10 cellular contexts compared by ENCODE assay signal in genomic region chr9:96214639-96215038, GRCh38.
DNase-seq lines count a peak whose midpoint lies in the region; ATAC-seq and TF ChIP-seq lines count a peak whose summit lies in the region.
"Had no signal": no experiment of that assay in that cellular context is flagged by ENCODE, and none has a peak within 500 bp of the region (broad histone marks: within the 10 kb centered on the region; RNA-seq: fewer than 3 reads in every experiment).

No MANE protein-coding gene starts in this region.

- H3K36me3 Mint-ChIP-seq in WTC11, result peaks cover 5% of the 10 kb centered on the region
- no peaks in the 10 kb centered on the region for H3K36me3 Mint-ChIP-seq in nephron (ENCODE audit: low read depth)
- H3K36me3 Mint-ChIP-seq in chondrocyte (ENCODE audit: low read depth), result no peaks in the 10 kb centered on the region
- H3K36me3 Mint-ChIP-seq: CD8-positive, alpha-beta memory T cell had no signal

- H3K4me3 Mint-ChIP-seq in WTC11, result no peak overlapping the region
- no peak overlapping the region for H3K4me3 Mint-ChIP-seq in nephron
- no peak overlapping the region for H3K4me3 Mint-ChIP-seq in chondrocyte (ENCODE audit: unreplicated experiment)
- H3K4me3 Mint-ChIP-seq: CD8-positive, alpha-beta memory T cell had no signal

- H3K18ac ChIP-seq in IMR-90 (ENCODE audit: low read depth, low read length), result no peak overlapping the region

- H4K20me1 ChIP-seq in IMR-90 (ENCODE audit: insufficient read depth, low read length), result no peaks in the 10 kb centered on the region
- H4K20me1 ChIP-seq: BLaER1 had no signal

- TF ChIP-seq CTCF in IMR-90 (conservative IDR thresholded peaks at IDR 0.05; ENCODE audit: low read depth, low read length) (no peak), WTC11 (IDR thresholded peaks at IDR 0.05) (no peak), nephron (IDR thresholded peaks at IDR 0.05; ENCODE audit: unreplicated experiment in 3 of 3) (no peak), BE2C (IDR thresholded peaks at IDR 0.05; ENCODE audit: low read depth, low read length) (no peak), chondrocyte (IDR thresholded peaks at IDR 0.05) (no peak)

- 80% methylated on average over 1 of the region's 5 CpGs; no CpG with 5 or more reads in 1 of the 2 experiments for WGBS in IMR-90 (ENCODE audit: extremely low coverage in 2 of 2, insufficient read length in 1 of 2), 2 experiments

- in situ Hi-C loops in IMR-90 (cut with MboI; ENCODE audit: low sequenced_read_pairs), result loop anchor here (10.0 to 25.0 kb wide), 3 partner anchors 477 to 1550 kb away; no protein-coding TSS in a partner anchor

- H3K23ac ChIP-seq in IMR-90 (ENCODE audit: low read depth, low read length), result no peak overlapping the region

- no peak overlapping the region for H4K8ac ChIP-seq in IMR-90 (ENCODE audit: low read depth in 2 of 2, low read length in 2 of 2)

- H4K5ac ChIP-seq in IMR-90 (ENCODE audit: low read depth, low read length), result no peak overlapping the region

- H3K27me3 ChIP-seq in IMR-90 (ENCODE audit: control insufficient read depth, insufficient read depth, low read length) (peaks cover 38% of the 10 kb centered on the region), BE2C (no peaks in the 10 kb centered on the region)

- no peak overlapping the region for H3K14ac ChIP-seq in IMR-90 (replicated peaks; ENCODE audit: low read depth, low read length)

- H3K27me3 Mint-ChIP-seq in WTC11 (ENCODE audit: low read depth) (peaks cover 22% of the 10 kb centered on the region), nephron (ENCODE audit: low read depth) (peaks cover 26% of the 10 kb centered on the region), chondrocyte (ENCODE audit: low read depth) (peaks cover 22% of the 10 kb centered on the region)

- H3K9me3 ChIP-seq in IMR-90 (ENCODE audit: control insufficient read depth, insufficient read depth, low read length) (no peaks in the 10 kb centered on the region), BE2C (no peaks in the 10 kb centered on the region)
- H3K9me3 ChIP-seq: Caco-2 had no signal

- dilution Hi-C loops in IMR-90 (cut with HindIII; ENCODE audit: low sequenced_read_pairs, unreplicated experiment), result no loop called here

- no peak overlapping the region for H3K9ac ChIP-seq in IMR-90 (ENCODE audit: low read depth, low read length)
- H3K9ac ChIP-seq: BLaER1 had no signal

- TF ChIP-seq POLR2A in IMR-90 (IDR thresholded peaks at IDR 0.05; ENCODE audit: low read depth, low read length), result no peak

- no peak for TF ChIP-seq RAD21 in IMR-90 (IDR thresholded peaks at IDR 0.05; ENCODE audit: low read length)

- H3K27ac ChIP-seq in IMR-90 (ENCODE audit: insufficient read depth, low read length), result no peak overlapping the region
- H3K27ac ChIP-seq: BLaER1 had no signal

- H3K27ac Mint-ChIP-seq in WTC11 (no peak overlapping the region), nephron (peak overlapping the region in 2 of 3 experiments; percentile 9), chondrocyte (ENCODE audit: unreplicated experiment) (no peak overlapping the region)
- H3K27ac Mint-ChIP-seq: CD8-positive, alpha-beta memory T cell had no signal

- H4K91ac ChIP-seq in IMR-90 (ENCODE audit: insufficient read depth, low read depth, low read length), result no peak overlapping the region

- H2AK5ac ChIP-seq in IMR-90 (ENCODE audit: low read depth, low read length), result no peak overlapping the region

- POLR2A ChIA-PET in IMR-90 (lab: Charles Lee; ENCODE audit: unreplicated experiment), result no interaction called here
- POLR2A ChIA-PET in WTC11 (lab: Charles Lee), result no interaction called here

- no peaks in the 10 kb centered on the region for H3K9me1 ChIP-seq in IMR-90 (ENCODE audit: insufficient read depth, low read length)

- DNase-seq in IMR-90, result no peak
- no peak for DNase-seq in WTC11 (ENCODE audit: low spot score)
- no peak for DNase-seq in BE2C
- no peak for DNase-seq in chondrocyte (ENCODE audit: low spot score)
- DNase-seq: Caco-2; CD8-positive, alpha-beta memory T cell had no signal

- H3K4me1 Mint-ChIP-seq in WTC11, result peaks cover 18% of the 10 kb centered on the region
- H3K4me1 Mint-ChIP-seq in nephron, result peaks cover 36% of the 10 kb centered on the region
- peaks cover 18% of the 10 kb centered on the region for H3K4me1 Mint-ChIP-seq in chondrocyte (ENCODE audit: low read depth)

- no peak overlapping the region for H2AK9ac ChIP-seq in IMR-90 (replicated peaks; ENCODE audit: low read depth, low read length, poor library complexity)

- CTCF ChIA-PET in IMR-90 (lab: Yijun Ruan, JAX) (interaction anchor here (1.2 kb wide), 1 partner anchor 18 kb away, joined by 3 read pairs; no protein-coding TSS in a partner anchor), WTC11 (lab: Charles Lee) (interaction anchor here (1.2 to 2.4 kb wide), 6 partner anchors 18 to 488 kb away, joined by 4 to 9 read pairs (median 5); no protein-coding TSS in a partner anchor)

- peaks cover 2% of the 10 kb centered on the region; the same call in 1 of the 2 replicates for H3K4me1 ChIP-seq in IMR-90 (ENCODE audit: control insufficient read depth, insufficient read depth, low read length)
- peaks cover 12% of the 10 kb centered on the region for H3K4me1 ChIP-seq in BE2C

- intact Hi-C loops in IMR-90 (cut with micrococcal nuclease), result loop anchor here (5.0 to 10.0 kb wide), 6 partner anchors 190 to 1082 kb away; partner anchors contain the start of genes ERCC6L2 and FANCC

- H3K4me2 ChIP-seq in IMR-90 (ENCODE audit: low read depth, low read length), result no peak overlapping the region
- H3K4me2 ChIP-seq: BLaER1 had no signal

- no peak overlapping the region for H2BK20ac ChIP-seq in IMR-90 (ENCODE audit: low read depth, low read length)

- H2BK5ac ChIP-seq in IMR-90 (ENCODE audit: low read depth, low read length, poor library complexity, severe bottlenecking), result no peak overlapping the region

- no peaks in the 10 kb centered on the region for H3K79me1 ChIP-seq in IMR-90 (ENCODE audit: low read depth in 1 of 2, low read length in 2 of 2)

- H3K36me3 ChIP-seq in IMR-90 (ENCODE audit: control insufficient read depth, insufficient read depth, low read length) (no peaks in the 10 kb centered on the region), BE2C (no peaks in the 10 kb centered on the region)
- H3K36me3 ChIP-seq: BLaER1 had no signal

- H2BK120ac ChIP-seq in IMR-90 (ENCODE audit: low read depth, low read length), result no peak overlapping the region

- H3K56ac ChIP-seq in IMR-90 (ENCODE audit: extremely low read depth, insufficient read depth, low read length), result no peak overlapping the region

- no peak for ATAC-seq in IMR-90 (ENCODE audit: low read depth)
- peak; percentile 10; the same call in 1 of the 2 replicates for ATAC-seq in WTC11
- no peak for ATAC-seq in HG02588 (IDR thresholded peaks at IDR 0.05; ENCODE audit: unreplicated experiment)
- ATAC-seq: HCT116 had no signal

- H3K4me3 ChIP-seq in IMR-90 (ENCODE audit: insufficient read depth, low read depth, low read length) (no peak overlapping the region), BE2C (ENCODE audit: low read depth, low read length) (no peak overlapping the region)
- H3K4me3 ChIP-seq: BLaER1 had no signal

- H3K4ac ChIP-seq in IMR-90 (ENCODE audit: low read depth, low read length), result no peak overlapping the region

- H2BK15ac ChIP-seq in IMR-90 (ENCODE audit: low read depth, low read length), result no peak overlapping the region

- H3K9me3 Mint-ChIP-seq in WTC11, result peaks cover 10% of the 10 kb centered on the region
- peaks cover 8% of the 10 kb centered on the region for H3K9me3 Mint-ChIP-seq in nephron
- no peaks in the 10 kb centered on the region for H3K9me3 Mint-ChIP-seq in chondrocyte (ENCODE audit: low read depth)
- H3K9me3 Mint-ChIP-seq: CD8-positive, alpha-beta memory T cell had no signal

- no peak overlapping the region for H2AFZ ChIP-seq in IMR-90 (replicated peaks; ENCODE audit: low read length, poor library complexity)

- no TSS peak for BruUV-seq in IMR-90 (replicated peaks; lab: Mats Ljungman, UMichigan)

TF ChIP-seq in IMR-90, 13 proteins besides CTCF, POLR2A, EP300 and RAD21:
- peak; percentile 90 for TF ChIP-seq MAFK (IDR thresholded peaks at IDR 0.05; ENCODE audit: low read depth, low read length)
- no peak for TF ChIP-seq RCOR1 (IDR thresholded peaks at IDR 0.05; ENCODE audit: insufficient replicate concordance, low read length)

TF ChIP-seq in WTC11, 78 proteins besides CTCF, POLR2A, EP300 and RAD21:
- no peak for TF ChIP-seq ZNF138 (CRISPR knock-in tag; conservative IDR thresholded peaks at IDR 0.05)
- TF ChIP-seq HMGXB4 (CRISPR knock-in tag; IDR thresholded peaks at IDR 0.05), result no peak
- peak; percentile 62; the same call in 1 of the 2 replicates for TF ChIP-seq ZNF423 (CRISPR knock-in tag; IDR thresholded peaks at IDR 0.05)
- TF ChIP-seq ESRRA (CRISPR knock-in tag; IDR thresholded peaks at IDR 0.05; ENCODE audit: borderline replicate concordance), result no peak

Comparison
In these comparisons a context has a peak if more than half of its experiments do, and no peak if none do; other contexts are left out.
1. H3K27ac Mint-ChIP-seq: peak in nephron (2 of 3); none in WTC11 (single experiment) and chondrocyte (single experiment).